ENCODE assay signal across 8 cellular contexts in the genomic region with DNA sequence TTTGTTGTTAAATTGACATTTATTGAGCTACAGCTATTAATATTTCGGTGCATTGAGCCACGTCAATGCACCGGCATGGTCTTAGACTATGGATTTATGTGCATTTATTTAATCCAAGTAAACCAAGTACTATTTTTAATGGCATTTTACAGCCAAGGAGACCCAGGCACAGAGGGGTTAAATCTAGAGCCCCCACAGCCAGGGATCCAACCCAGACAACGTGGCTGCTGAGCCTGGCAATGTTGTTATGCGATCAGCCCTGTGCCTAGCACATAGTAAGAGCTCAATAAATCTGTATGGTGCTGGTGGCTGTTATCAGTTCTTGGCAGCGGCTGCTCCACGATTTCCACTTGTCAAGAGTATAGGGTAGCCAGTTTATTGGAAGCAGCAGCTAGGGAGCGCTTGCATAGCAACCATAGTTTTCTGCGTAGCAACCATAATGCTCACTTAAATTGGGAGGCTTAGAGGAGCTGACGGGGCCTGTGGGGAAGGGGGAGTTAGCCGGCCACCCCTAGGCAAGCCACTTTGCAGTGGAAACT. TPM values are rescaled to one million over a fixed set of nuclear protein-coding genes. Genes with fewer than 3 reads are reported as not detected.
DNase-seq lines count a peak whose midpoint lies in the region; ATAC-seq and TF ChIP-seq lines count a peak whose summit lies in the region.

No MANE protein-coding gene starts in this region.

- CTCF ChIA-PET in Panc1 (lab: Charles Lee): no interaction called here

- no peak for TF ChIP-seq CTCF in Panc1 (IDR thresholded peaks at IDR 0.05)

- intact Hi-C loops in Panc1 (cut with micrococcal nuclease; ENCODE audit: unreplicated experiment): no loop called here

- BruUV-seq in Panc1 (replicated peaks; lab: Mats Ljungman, UMichigan): no TSS peak

- ATAC-seq in HG03064 (IDR thresholded peaks at IDR 0.05; ENCODE audit: low read depth, unreplicated experiment): peak; percentile 29
- ATAC-seq in Panc1: peak; percentile 83
- ATAC-seq in GM21367 (IDR thresholded peaks at IDR 0.05; ENCODE audit: unreplicated experiment): no peak

- no peaks in the 10 kb centered on the region for H3K36me3 ChIP-seq in ES-I3 (ENCODE audit: insufficient read depth, low read length)
- peaks cover 4% of the 10 kb centered on the region for H3K36me3 ChIP-seq in Panc1 (ENCODE audit: control insufficient read depth, insufficient read depth, low read length)
- H3K36me3 ChIP-seq in muscle layer of colon (ENCODE audit: insufficient read depth, low read length): no peaks in the 10 kb centered on the region

- peak overlapping the region; percentile 84 for H3K27ac ChIP-seq in Panc1 (ENCODE audit: low read length)
- H3K27ac ChIP-seq in muscle layer of colon (ENCODE audit: low read depth, low read length): peak overlapping the region; percentile 97

- H3K9ac ChIP-seq in ES-I3 (ENCODE audit: low read depth, low read length) (peak overlapping the region; percentile 93), muscle layer of colon (ENCODE audit: low read length) (peak overlapping the region; percentile 74)

- in situ Hi-C loops in Panc1 (cut with HindIII; ENCODE audit: low pct_unique_long_range_greater_than_20kb, low sequenced_read_pairs): no loop called here

- no peak for DNase-seq in Panc1 (ENCODE audit: low read depth, low spot score)
- peak; percentile 2 for DNase-seq in effector CD4-positive, alpha-beta T cell
- no peak for DNase-seq in central memory CD4-positive, alpha-beta T cell
- DNase-seq in GOT3 (lab: John Stamatoyannopoulos, UW): no peak

- H3K4me1 ChIP-seq in ES-I3 (ENCODE audit: insufficient read depth, low read length) (peaks cover 4% of the 10 kb centered on the region; the same call in 1 of the 2 replicates), Panc1 (ENCODE audit: control insufficient read depth, insufficient read depth, low read length) (peaks cover 17% of the 10 kb centered on the region), muscle layer of colon (ENCODE audit: insufficient read depth, low read length) (peaks cover 16% of the 10 kb centered on the region)

- no peaks in the 10 kb centered on the region for H3K9me3 ChIP-seq in ES-I3 (ENCODE audit: control insufficient read depth, insufficient read depth, low read length)
- H3K9me3 ChIP-seq in Panc1 (ENCODE audit: control insufficient read depth, insufficient read depth, low read depth, low read length): no peaks in the 10 kb centered on the region
- no peaks in the 10 kb centered on the region for H3K9me3 ChIP-seq in muscle layer of colon (ENCODE audit: low read length)

- POLR2A ChIA-PET in Panc1 (lab: Charles Lee): no interaction called here

- H3K4me3 ChIP-seq in Panc1 (ENCODE audit: low read depth in 2 of 2, low read length in 2 of 2): peak overlapping the region; percentile 93 to 96
- H3K4me3 ChIP-seq in muscle layer of colon (ENCODE audit: low read depth in 1 of 2, low read length in 2 of 2): peak overlapping the region; percentile 94 to 99

- H3K27me3 ChIP-seq in Panc1 (ENCODE audit: control insufficient read depth, insufficient read depth, low read length) (no peaks in the 10 kb centered on the region), muscle layer of colon (ENCODE audit: control insufficient read depth in 1 of 2, insufficient read depth in 2 of 2, low read length in 2 of 2) (no peaks in the 10 kb centered on the region)

RNA-seq across cellular contexts. Expression of gene RBBP6, which starts 0.5 kb away (rescaled TPM):
- 42.7 TPM for total RNA-seq in Panc1 (2021; ENCODE audit: unreplicated experiment)
- 17.2 TPM for polyA plus RNA-seq in Panc1 (2012; ENCODE audit: insufficient read length)
